ENCODE assay signal across 8 cellular contexts in genomic region chr3:109731639-109732473, GRCh38.
A peak's percentile ranks its signal among the peaks of the same experiment; 100 is the strongest.
DNase-seq lines count a peak whose midpoint lies in the region; ATAC-seq and TF ChIP-seq lines count a peak whose summit lies in the region.

No MANE protein-coding gene starts in this region.

- intact Hi-C loops in posterior vena cava (cut with DNase I), result loop anchor here in 1 of 2 donors (10.0 kb wide), 1 partner anchor 583 kb away; no protein-coding TSS in a partner anchor

- H3K79me2 ChIP-seq in OCI-LY1 (ENCODE audit: insufficient read depth, low read length), result no peaks in the 10 kb centered on the region

- DNase-seq in Caki2 (ENCODE audit: low read depth) (peak; percentile 33), foreskin fibroblast (peak; percentile 48 to 74), pons (ENCODE audit: low spot score) (peak; percentile 58), posterior vena cava (ENCODE audit: low spot score) (no peak)
- peak; percentile 51 to 57 for DNase-seq in activated T-cell treated with anti-CD3 and anti-CD28 coated beads, Interleukin-2, amount 50 U/mL, for 72 hours

- H3K9me3 Mint-ChIP-seq in activated T-cell treated with anti-CD3 and anti-CD28 coated beads, Interleukin-2, amount 50 U/mL, for 72 hours, result peaks cover 2 to 4% of the 10 kb centered on the region in 2 donors

- in situ Hi-C loops in Caki2 (cut with HindIII; ENCODE audit: low pct_unique_long_range_greater_than_20kb, low sequenced_read_pairs), result no loop called here

- H3K27me3 Mint-ChIP-seq in activated T-cell treated with anti-CD3 and anti-CD28 coated beads, Interleukin-2, amount 50 U/mL, for 72 hours (ENCODE audit: low read depth), result no peaks in the 10 kb centered on the region

- no peaks in the 10 kb centered on the region for H3K27me3 ChIP-seq in OCI-LY1 (ENCODE audit: insufficient read depth, low read length)

- H3K9me3 ChIP-seq in OCI-LY1 (ENCODE audit: low read length), result 0 out of 2 replicates have a peak, but pooled peaks cover 2% of the 10 kb centered on the region

- H2AFZ ChIP-seq in OCI-LY1 (ENCODE audit: low read length), result no peak overlapping the region

- no peak overlapping the region for H3K4me3 ChIP-seq in OCI-LY1 (ENCODE audit: low read depth, low read length, poor library complexity, severe bottlenecking)
- no peak overlapping the region for H3K4me3 ChIP-seq in foreskin fibroblast (ENCODE audit: low read depth in 1 of 2, low read length in 2 of 2)

- H3K27ac ChIP-seq in OCI-LY1 (ENCODE audit: low read depth, low read length, poor library complexity, severe bottlenecking), result no peak overlapping the region

- ATAC-seq in GM19328 (IDR thresholded peaks at IDR 0.05; ENCODE audit: unreplicated experiment) (peak; percentile 92), HG03439 (IDR thresholded peaks at IDR 0.05; ENCODE audit: unreplicated experiment) (peak; percentile 85)
- peak; percentile 71 to 74 for ATAC-seq in activated T-cell treated with anti-CD3 and anti-CD28 coated beads, Interleukin-2, amount 50 U/mL, for 72 hours (replicated peaks in 1 of 2)

- no peaks in the 10 kb centered on the region for H3F3A ChIP-seq in OCI-LY1 (ENCODE audit: insufficient read depth, low read length)

- H3K4me2 ChIP-seq in OCI-LY1 (ENCODE audit: low read length), result no peak overlapping the region

- TF ChIP-seq CTCF in OCI-LY1 (IDR thresholded peaks at IDR 0.05; ENCODE audit: low read length) (peak; percentile 89), foreskin fibroblast (IDR thresholded peaks at IDR 0.05; ENCODE audit: low read depth, low read length) (peak; percentile 84)

- H3K9ac ChIP-seq in OCI-LY1 (ENCODE audit: low read length), result no peak overlapping the region

- H3K4me1 Mint-ChIP-seq in activated T-cell treated with anti-CD3 and anti-CD28 coated beads, Interleukin-2, amount 50 U/mL, for 72 hours (ENCODE audit: low read depth), result no peaks in the 10 kb centered on the region

- no peaks in the 10 kb centered on the region; the same call in 1 of the 2 replicates for H3K36me3 ChIP-seq in OCI-LY1 (ENCODE audit: insufficient read depth, low read length)

- peaks cover 0 to 2% of the 10 kb centered on the region in 2 donors for H3K36me3 Mint-ChIP-seq in activated T-cell treated with anti-CD3 and anti-CD28 coated beads, Interleukin-2, amount 50 U/mL, for 72 hours (ENCODE audit: insufficient read depth in 2 of 2)

- no peaks in the 10 kb centered on the region for H4K20me1 ChIP-seq in OCI-LY1 (ENCODE audit: insufficient read depth, low read length)

- H3K4me3 Mint-ChIP-seq in activated T-cell treated with anti-CD3 and anti-CD28 coated beads, Interleukin-2, amount 50 U/mL, for 72 hours, result no peak overlapping the region

- no peaks in the 10 kb centered on the region for H3K9me2 ChIP-seq in OCI-LY1 (ENCODE audit: low read depth, low read length)

- no peaks in the 10 kb centered on the region for H3K4me1 ChIP-seq in OCI-LY1 (ENCODE audit: insufficient read depth, low read length, severe bottlenecking)

- H3K27ac Mint-ChIP-seq in activated T-cell treated with anti-CD3 and anti-CD28 coated beads, Interleukin-2, amount 50 U/mL, for 72 hours, result no peak overlapping the region
